In genomic region chr19:57613941-57614743, GRCh38 we compare ENCODE assay signal across 1 cellular context.
TF ChIP-seq lines count a peak whose summit lies in the region.

Gene ZNF134, plus strand, starts transcription at chr19:57614242. Its CDS starts 5,227 bp downstream, at chr19:57619469.

TF ChIP-seq in K562, 482 proteins besides CTCF, POLR2A, EP300 and RAD21 (continued from another document and continues in another):
- TF ChIP-seq SP2 (IDR thresholded peaks at IDR 0.05; ENCODE audit: extremely low read depth, low read depth, low read length, poor library complexity, severe bottlenecking): peak; percentile 54
- TF ChIP-seq TAF1 (IDR thresholded peaks at IDR 0.05; ENCODE audit: control insufficient read depth, extremely low read depth, insufficient read depth, low read length, severe bottlenecking): no peak
- TF ChIP-seq MGA (IDR thresholded peaks at IDR 0.05): peak; percentile 76
- no peak for TF ChIP-seq MBD1 (CRISPR knock-in tag; IDR thresholded peaks at IDR 0.05)
- TF ChIP-seq BHLHE40 (IDR thresholded peaks at IDR 0.05; ENCODE audit: low read length): peak; percentile 14; the same call in 1 of the 2 replicates
- TF ChIP-seq CREBBP (IDR thresholded peaks at IDR 0.05; ENCODE audit: low read depth, low read length): no peak
- TF ChIP-seq MIER1 (IDR thresholded peaks at IDR 0.05; ENCODE audit: low read depth): no peak
- no peak for TF ChIP-seq TRIM24 (IDR thresholded peaks at IDR 0.05)
- no peak for TF ChIP-seq CAMTA2 (CRISPR knock-in tag; conservative IDR thresholded peaks at IDR 0.05)
- TF ChIP-seq TAF15 (IDR thresholded peaks at IDR 0.05; ENCODE audit: low read depth, low read length): no peak
- no peak for TF ChIP-seq IRF1 (CRISPR knock-in tag; IDR thresholded peaks at IDR 0.05; ENCODE audit: borderline replicate concordance)
- no peak for TF ChIP-seq SMAD3 (CRISPR knock-in tag; conservative IDR thresholded peaks at IDR 0.05)
- TF ChIP-seq USF2 (CRISPR knock-in tag; IDR thresholded peaks at IDR 0.05): 0 out of 2 replicates have a peak, but pooled peaks have one; percentile 2
- TF ChIP-seq GABPB2 (CRISPR knock-in tag; conservative IDR thresholded peaks at IDR 0.05): no peak
- peak; percentile 91 for TF ChIP-seq SRSF1 (IDR thresholded peaks at IDR 0.05; ENCODE audit: low read depth, low read length)
- no peak for TF ChIP-seq MBD2 (IDR thresholded peaks at IDR 0.05; ENCODE audit: borderline replicate concordance, low read depth)
- no peak for TF ChIP-seq PYGO2 (tag; IDR thresholded peaks at IDR 0.05)
- no peak for TF ChIP-seq ZFP30 (CRISPR knock-in tag; IDR thresholded peaks at IDR 0.05; ENCODE audit: borderline replicate concordance)
- TF ChIP-seq POLR2B (IDR thresholded peaks at IDR 0.05; ENCODE audit: low read depth, partially characterized antibody): no peak
- TF ChIP-seq HDGF (IDR thresholded peaks at IDR 0.05): no peak
- no peak for TF ChIP-seq BMI1 (IDR thresholded peaks at IDR 0.05; ENCODE audit: low read length)
- TF ChIP-seq ZC3H8 (IDR thresholded peaks at IDR 0.05): no peak
- no peak for TF ChIP-seq U2AF1 (optimal IDR thresholded peaks at IDR 0.05; ENCODE audit: low read depth, low read length)
- TF ChIP-seq ZBTB5 (IDR thresholded peaks at IDR 0.05): no peak
- TF ChIP-seq ZNF133 (CRISPR knock-in tag; IDR thresholded peaks at IDR 0.05): no peak
- no peak for TF ChIP-seq ZNF764 (CRISPR knock-in tag; IDR thresholded peaks at IDR 0.05; ENCODE audit: low read depth)
- TF ChIP-seq ZNF217 (CRISPR knock-in tag; IDR thresholded peaks at IDR 0.05): no peak
- no peak for TF ChIP-seq ZKSCAN1 (IDR thresholded peaks at IDR 0.05; ENCODE audit: low read depth, low read length)
- TF ChIP-seq BDP1 (IDR thresholded peaks at IDR 0.05; ENCODE audit: insufficient read depth, insufficient read length): no peak
- TF ChIP-seq SRF (CRISPR knock-in tag; IDR thresholded peaks at IDR 0.05): no peak
- TF ChIP-seq PRPF4 (IDR thresholded peaks at IDR 0.05; ENCODE audit: insufficient read depth, low read depth, low read length, poor library complexity, severe bottlenecking): no peak
- TF ChIP-seq ZNF354B (CRISPR knock-in tag; IDR thresholded peaks at IDR 0.05): no peak
- TF ChIP-seq NRF1 (conservative IDR thresholded peaks at IDR 0.05 in 1 of 2, IDR thresholded peaks at IDR 0.05 in 1 of 2): peak; percentile 20 to 52; a peak in 3 of 4 replicates
- peak; percentile 86 for TF ChIP-seq POLR2G (IDR thresholded peaks at IDR 0.05; ENCODE audit: low read depth, low read length)
- no peak for TF ChIP-seq RREB1 (CRISPR knock-in tag; IDR thresholded peaks at IDR 0.05)
- TF ChIP-seq HCFC1 (IDR thresholded peaks at IDR 0.05; ENCODE audit: low read depth, low read length): peak; percentile 91
- no peak for TF ChIP-seq KAT2B (IDR thresholded peaks at IDR 0.05; ENCODE audit: low read depth, low read length)
- no peak for TF ChIP-seq OTX1 (CRISPR knock-in tag; IDR thresholded peaks at IDR 0.05)
- TF ChIP-seq ZFP36 (IDR thresholded peaks at IDR 0.05; ENCODE audit: low read depth, low read length, partially characterized antibody): no peak
